9 cellular contexts compared by ENCODE assay signal in the genomic region with DNA sequence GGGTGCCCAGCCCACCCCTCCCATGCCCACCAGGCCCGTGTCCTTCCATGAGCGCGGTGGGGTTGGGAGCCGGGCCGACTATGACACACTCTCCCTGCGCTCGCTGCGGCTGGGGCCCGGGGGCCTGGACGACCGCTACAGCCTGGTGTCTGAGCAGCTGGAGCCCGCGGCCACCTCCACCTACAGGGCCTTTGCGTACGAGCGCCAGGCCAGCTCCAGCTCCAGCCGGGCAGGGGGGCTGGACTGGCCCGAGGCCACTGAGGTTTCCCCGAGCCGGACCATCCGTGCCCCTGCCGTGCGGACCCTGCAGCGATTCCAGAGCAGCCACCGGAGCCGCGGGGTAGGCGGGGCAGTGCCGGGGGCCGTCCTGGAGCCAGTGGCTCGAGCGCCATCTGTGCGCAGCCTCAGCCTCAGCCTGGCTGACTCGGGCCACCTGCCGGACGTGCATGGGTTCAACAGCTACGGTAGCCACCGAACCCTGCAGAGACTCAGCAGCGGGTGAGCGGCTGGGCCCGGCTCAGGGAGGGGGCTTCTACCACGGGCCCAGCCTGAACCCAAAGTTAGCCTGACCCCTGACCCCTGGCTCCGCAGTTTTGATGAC. TPM values are rescaled to one million over a fixed set of nuclear protein-coding genes. Genes with fewer than 3 reads are reported as not detected.
DNase-seq lines count a peak whose midpoint lies in the region; ATAC-seq, FAIRE-seq and TF ChIP-seq lines count a peak whose summit lies in the region.
"Had no signal": no experiment of that assay in that cellular context is flagged by ENCODE, and none has a peak within 500 bp of the region (broad histone marks: within the 10 kb centered on the region; RNA-seq: fewer than 3 reads in every experiment).

No MANE protein-coding gene starts in this region.

- TF ChIP-seq POLR2A in testis (IDR thresholded peaks at IDR 0.05): no peak

- no peaks in the 10 kb centered on the region for H3K27me3 Mint-ChIP-seq in activated T-helper 17 cell treated with anti-CD3 and anti-CD28 coated beads, Interleukin-2, amount 50 U/mL, for 72 hours

- H3K4me1 Mint-ChIP-seq in activated T-helper 17 cell treated with anti-CD3 and anti-CD28 coated beads, Interleukin-2, amount 50 U/mL, for 72 hours: no peaks in the 10 kb centered on the region
- H3K4me1 Mint-ChIP-seq: brain had no signal

- H3K4me1 ChIP-seq in right atrium auricular region (peaks cover 0 to 22% of the 10 kb centered on the region in 2 donors), testis (no peaks in the 10 kb centered on the region), small intestine (ENCODE audit: control insufficient read depth in 2 of 2, insufficient read depth in 1 of 2, low read depth in 1 of 2, low read length in 1 of 2) (no peaks in the 10 kb centered on the region)

- H3K4me3 ChIP-seq in right atrium auricular region (peak overlapping the region; percentile 30 to 50), testis (no peak overlapping the region), small intestine (ENCODE audit: low read depth in 1 of 2, low read length in 2 of 2) (no peak overlapping the region)

- H3K27me3 ChIP-seq in right atrium auricular region (peaks cover 0 to 15% of the 10 kb centered on the region in 2 donors), testis (no peaks in the 10 kb centered on the region), small intestine (ENCODE audit: control insufficient read depth in 2 of 2, insufficient read depth in 2 of 2, low read length in 2 of 2) (peaks cover 0 to 4% of the 10 kb centered on the region in 2 donors)

- H3K4me3 Mint-ChIP-seq in activated T-helper 17 cell treated with anti-CD3 and anti-CD28 coated beads, Interleukin-2, amount 50 U/mL, for 72 hours: no peak overlapping the region
- H3K4me3 Mint-ChIP-seq: brain had no signal

- no peaks in the 10 kb centered on the region for H3K9me3 ChIP-seq in right atrium auricular region
- no peaks in the 10 kb centered on the region for H3K9me3 ChIP-seq in testis
- no peaks in the 10 kb centered on the region for H3K9me3 ChIP-seq in small intestine (ENCODE audit: control insufficient read depth, low read depth)

- no peaks in the 10 kb centered on the region for H3K36me3 Mint-ChIP-seq in activated T-helper 17 cell treated with anti-CD3 and anti-CD28 coated beads, Interleukin-2, amount 50 U/mL, for 72 hours (ENCODE audit: low read depth)
- H3K36me3 Mint-ChIP-seq: brain had no signal

- H3K36me3 ChIP-seq in right atrium auricular region (no peaks in the 10 kb centered on the region), testis (ENCODE audit: low read depth, missing control alignments) (no peaks in the 10 kb centered on the region), small intestine (ENCODE audit: control insufficient read depth in 2 of 2, insufficient read depth in 2 of 2, low read length in 2 of 2) (peaks cover 0 to 11% of the 10 kb centered on the region in 2 donors)

- no peaks in the 10 kb centered on the region for H3K9me3 Mint-ChIP-seq in activated T-helper 17 cell treated with anti-CD3 and anti-CD28 coated beads, Interleukin-2, amount 50 U/mL, for 72 hours

- TF ChIP-seq CTCF in right atrium auricular region (IDR thresholded peaks at IDR 0.05) (peak; percentile 24 to 71), testis (IDR thresholded peaks at IDR 0.05) (peak; percentile 35 to 44 (median 38))

- no peak overlapping the region for H3K27ac ChIP-seq in right atrium auricular region
- no peak overlapping the region for H3K27ac ChIP-seq in testis
- H3K27ac ChIP-seq in small intestine (ENCODE audit: low read depth in 1 of 2, low read length in 1 of 2): no peak overlapping the region

- 62% methylated on average over 29 of the region's 43 CpGs; no CpG with 5 or more reads in 1 of the 2 donors for WGBS in testis, 2 donors
- WGBS in small intestine, 3 donors: 43 to 77% (median 61%) methylated on average over 35 to 43 of the region's 43 CpGs

- peak; percentile 56 for ATAC-seq in GM18517 (IDR thresholded peaks at IDR 0.05; ENCODE audit: unreplicated experiment)
- peak; percentile 64 for ATAC-seq in activated T-helper 17 cell treated with anti-CD3 and anti-CD28 coated beads, Interleukin-2, amount 50 U/mL, for 72 hours (replicated peaks)

- intact Hi-C loops in testis (cut with DNase I; ENCODE audit: low total_unique reads): no loop called here

- H3K27ac Mint-ChIP-seq in activated T-helper 17 cell treated with anti-CD3 and anti-CD28 coated beads, Interleukin-2, amount 50 U/mL, for 72 hours: no peak overlapping the region
- H3K27ac Mint-ChIP-seq: brain had no signal

- no peak for FAIRE-seq in small intestine (lab: Jason Lieb, UNC)

- DNase-seq in AG08395 (ENCODE audit: low spot score) (peak; percentile 66), LHCN-M2 (ENCODE audit: low read depth) (peak; percentile 58), right atrium auricular region (ENCODE audit: low spot score) (no peak), testis (peak; percentile 79), small intestine (no peak)
- DNase-seq in central memory CD4-positive, alpha-beta T cell: no peak

RNA-seq across cellular contexts. Expression of a gene that starts 3.0 kb away (rescaled TPM):
- 3.7 and 4.7 TPM in 2 replicates for total RNA-seq in LHCN-M2 (2014; rRNA removed)
- 2.1 TPM for polyA plus RNA-seq in LHCN-M2 (2012)
- not detected for total RNA-seq in activated T-helper 17 cell treated with anti-CD3 and anti-CD28 coated beads, Interleukin-2, amount 50 U/mL, for 72 hours
- total RNA-seq in right atrium auricular region: 1 to 10 TPM in 1 of 2 donors, under 1 TPM in 1; 0.43 to 1.0 TPM
- total RNA-seq in testis: 1 to 10 TPM; 1.6 to 3.1 TPM
- 1.2 TPM for polyA plus RNA-seq in testis (ENCODE audit: insufficient read depth, low read depth, low replicate concordance)
- 100 to 1,000 TPM in 2 of 3 donors, 10 to 100 TPM in 1; 97.0 to 152 (median 125) TPM for polyA plus RNA-seq in small intestine

RNA-seq across cellular contexts. Expression of a gene that starts 17.8 kb away (rescaled TPM):
- total RNA-seq in LHCN-M2 (2014; rRNA removed) (5.5 and 5.8 TPM in 2 replicates), right atrium auricular region (10 to 100 TPM; 26.6 to 33.3 TPM), testis (10 to 100 TPM; 39.3 to 43.8 TPM)
- polyA plus RNA-seq in LHCN-M2 (2012): 9.5 TPM
- total RNA-seq in activated T-helper 17 cell treated with anti-CD3 and anti-CD28 coated beads, Interleukin-2, amount 50 U/mL, for 72 hours: 10 to 100 TPM; 49.5 to 55.7 TPM
- polyA plus RNA-seq in testis (ENCODE audit: insufficient read depth, low read depth, low replicate concordance) (35.5 TPM), small intestine (100 to 1,000 TPM in 2 of 3 donors, 10 to 100 TPM in 1; 96.1 to 219 (median 215) TPM)

RNA-seq across cellular contexts. Expression of a gene that starts 27.7 kb away (rescaled TPM):
- 0.75 and 1.3 TPM in 2 replicates for total RNA-seq in LHCN-M2 (2014; rRNA removed)
- polyA plus RNA-seq in LHCN-M2 (2012): 0.11 TPM
- total RNA-seq in activated T-helper 17 cell treated with anti-CD3 and anti-CD28 coated beads, Interleukin-2, amount 50 U/mL, for 72 hours: 1 to 10 TPM; 1.4 to 9.4 TPM
- under 1 TPM in 1 of 2 donors, not detected in 1; 0.39 TPM for total RNA-seq in right atrium auricular region
- 10 to 100 TPM in 1 of 2 donors, 1 to 10 TPM in 1; 7.2 to 10.1 TPM for total RNA-seq in testis
- 4.3 TPM for polyA plus RNA-seq in testis (ENCODE audit: insufficient read depth, low read depth, low replicate concordance)
- polyA plus RNA-seq in small intestine: 10 to 100 TPM in 1 of 3 donors, 1 to 10 TPM in 2; 4.5 to 23.8 (median 5.7) TPM

RNA-seq across cellular contexts. Expression of a gene that starts 44.8 kb away (rescaled TPM):
- total RNA-seq in LHCN-M2 (2014; rRNA removed) (not detected in 2 replicates), right atrium auricular region (under 1 TPM; 0.11 to 0.75 TPM), testis (1 to 10 TPM; 1.9 to 2.9 TPM)
- not detected for polyA plus RNA-seq in LHCN-M2 (2012)
- 100 to 1,000 TPM in 1 of 2 donors, 10 to 100 TPM in 1; 36.0 to 119 TPM for total RNA-seq in activated T-helper 17 cell treated with anti-CD3 and anti-CD28 coated beads, Interleukin-2, amount 50 U/mL, for 72 hours
- polyA plus RNA-seq in testis (ENCODE audit: insufficient read depth, low read depth, low replicate concordance) (1.6 TPM), small intestine (100 to 1,000 TPM in 2 of 3 donors, 10 to 100 TPM in 1; 84.7 to 363 (median 279) TPM)

RNA-seq across cellular contexts. Expression of a gene that starts 53.0 kb away (rescaled TPM):
- total RNA-seq in LHCN-M2 (2014; rRNA removed) (40.7 and 51.2 TPM in 2 replicates), right atrium auricular region (10 to 100 TPM; 26.8 to 32.5 TPM), testis (100 to 1,000 TPM; 107 to 160 TPM)
- polyA plus RNA-seq in LHCN-M2 (2012): 24.6 TPM
- 10 to 100 TPM; 24.1 to 28.0 TPM for total RNA-seq in activated T-helper 17 cell treated with anti-CD3 and anti-CD28 coated beads, Interleukin-2, amount 50 U/mL, for 72 hours
- polyA plus RNA-seq in testis (ENCODE audit: insufficient read depth, low read depth, low replicate concordance) (116 TPM), small intestine (10 to 100 TPM in 2 of 3 donors, 1 to 10 TPM in 1; 9.5 to 20.3 (median 10.5) TPM)

Comparison
In these comparisons a context has a peak if more than half of its experiments do, and no peak if none do; other contexts are left out.
1. DNase-seq: peak in AG08395 (single experiment), LHCN-M2 (single experiment) and testis (single experiment); none in right atrium auricular region (single experiment), central memory CD4-positive, alpha-beta T cell (single experiment) and small intestine (single experiment).
2. H3K4me3 ChIP-seq: peak in right atrium auricular region (2 of 2); none in testis (0 of 2) and small intestine (0 of 2).